In genomic region chr1:221739677-221740025, GRCh38 we compare ENCODE assay signal across 15 cellular contexts. TPM values are rescaled to one million over a fixed set of nuclear protein-coding genes. Genes with fewer than 3 reads are reported as not detected.
DNase-seq lines count a peak whose midpoint lies in the region; TF ChIP-seq lines count a peak whose summit lies in the region.
"Had no signal": no experiment of that assay in that cellular context is flagged by ENCODE, and none has a peak within 500 bp of the region (broad histone marks: within the 10 kb centered on the region; RNA-seq: fewer than 3 reads in every experiment).

No MANE protein-coding gene starts in this region.

- dilution Hi-C loops in mammary epithelial cell (cut with HindIII; ENCODE audit: low sequenced_read_pairs) = no loop called here

- peak overlapping the region; percentile 60 for H3K4me3 Mint-ChIP-seq in neural progenitor cell

- H3F3A ChIP-seq in neural progenitor cell (ENCODE audit: low read depth) = peaks cover 25% of the 10 kb centered on the region

- H3K36me3 Mint-ChIP-seq in neural progenitor cell = peaks cover 11% of the 10 kb centered on the region

- no peak overlapping the region for H3K27ac Mint-ChIP-seq in neural progenitor cell

- peaks cover 3% of the 10 kb centered on the region for H3K9me3 Mint-ChIP-seq in neural progenitor cell
- H3K9me3 Mint-ChIP-seq: naive B cell had no signal

- no peaks in the 10 kb centered on the region for H3K27me3 ChIP-seq in BLaER1 treated with 17β-estradiol and CSF1 and Interleukin-3, amounts not matched to agents 10 nM and 100 nM
- H3K27me3 ChIP-seq in HUES6 (ENCODE audit: control insufficient read depth, insufficient read depth, low read length) (peaks cover 10% of the 10 kb centered on the region; the same call in 1 of the 2 replicates), mammary epithelial cell (ENCODE audit: insufficient read depth, low read length) (no peaks in the 10 kb centered on the region), neural progenitor cell (peaks cover 27% of the 10 kb centered on the region)
- H3K27me3 ChIP-seq: thyroid gland had no signal

- DNase-seq in mammary epithelial cell (no peak), neural progenitor cell (ENCODE audit: low spot score) (no peak), NCI-H1694 (lab: John Stamatoyannopoulos, UW) (no peak), AML-193 (lab: John Stamatoyannopoulos, UW) (no peak), nucleus accumbens (lab: John Stamatoyannopoulos, UW) (no peak), NCI-H2081 (lab: John Stamatoyannopoulos, UW) (no peak)
- DNase-seq: activated CD4-positive, alpha-beta T cell treated with anti-CD3 and anti-CD28 coated beads, Interleukin-2, amount 50 U/mL, for 4 hours; islet precursor cell; naive B cell; NCI-H1048; T-helper 2 cell; thyroid gland had no signal

- BruUV-seq in mammary epithelial cell (replicated peaks; lab: Mats Ljungman, UMichigan) = no TSS peak

- H3K27me3 Mint-ChIP-seq in neural progenitor cell (ENCODE audit: insufficient read depth, low read depth) = peaks cover 3% of the 10 kb centered on the region
- H3K27me3 Mint-ChIP-seq: naive B cell had no signal

- in situ Hi-C loops in mammary epithelial cell (cut with MboI; ENCODE audit: low sequenced_read_pairs in 2 of 2) = loop anchor here (5.0 to 25.0 kb wide), 6 partner anchors 103 to 718 kb away; no protein-coding TSS in a partner anchor

- H3K9me3 ChIP-seq in BLaER1 treated with 17β-estradiol and CSF1 and Interleukin-3, amounts not matched to agents 10 nM and 100 nM (replicated peaks in 1 of 11) = peaks cover 0 to 26% (median 7%) of the 10 kb centered on the region in 11 experiments; a peak in 9 of 22 replicates
- H3K9me3 ChIP-seq in HUES6 (ENCODE audit: control insufficient read depth, insufficient read depth, low read depth, low read length) (no peaks in the 10 kb centered on the region), mammary epithelial cell (replicated peaks; ENCODE audit: insufficient read depth, low read length) (no peaks in the 10 kb centered on the region), neural progenitor cell (ENCODE audit: low read depth) (no peaks in the 10 kb centered on the region)
- H3K9me3 ChIP-seq: thyroid gland had no signal

- peak overlapping the region; percentile 88 to 97 (median 94); a peak in 19 of 22 replicates for H3K4me2 ChIP-seq in BLaER1 treated with 17β-estradiol and CSF1 and Interleukin-3, amounts not matched to agents 10 nM and 100 nM
- peak overlapping the region; percentile 73 for H3K4me2 ChIP-seq in mammary epithelial cell (ENCODE audit: insufficient read depth, low read depth, low read length)
- no peak overlapping the region for H3K4me2 ChIP-seq in neural progenitor cell

- no peak overlapping the region for H3K27ac ChIP-seq in BLaER1 treated with 17β-estradiol and CSF1 and Interleukin-3, amounts not matched to agents 10 nM and 100 nM
- no peak overlapping the region for H3K27ac ChIP-seq in HUES6 (ENCODE audit: low read depth, low read length)
- peak overlapping the region; percentile 96 for H3K27ac ChIP-seq in mammary epithelial cell (ENCODE audit: insufficient read depth, low read depth, low read length)
- H3K27ac ChIP-seq in neural progenitor cell = no peak overlapping the region
- H3K27ac ChIP-seq: coronary artery, thyroid gland had no signal

- TF ChIP-seq CTCF in mammary epithelial cell (conservative IDR thresholded peaks at IDR 0.05 in 1 of 2, IDR thresholded peaks at IDR 0.05 in 1 of 2; ENCODE audit: extremely low read depth in 1 of 2, insufficient read depth in 1 of 2, low read depth in 1 of 2, low read length in 2 of 2) (no peak), neural progenitor cell (IDR thresholded peaks at IDR 0.05) (no peak)

- peaks cover 0 to 71% (median 24%) of the 10 kb centered on the region in 11 experiments; a peak in 13 of 22 replicates for H4K20me1 ChIP-seq in BLaER1 treated with 17β-estradiol and CSF1 and Interleukin-3, amounts not matched to agents 10 nM and 100 nM
- H4K20me1 ChIP-seq in mammary epithelial cell (ENCODE audit: insufficient read depth, low read length) (no peaks in the 10 kb centered on the region), neural progenitor cell (ENCODE audit: low read depth) (no peaks in the 10 kb centered on the region)

- peak overlapping the region in 3 of 11 experiments; percentile 84 to 89 (median 87); a peak in 4 of 22 replicates for H3K9ac ChIP-seq in BLaER1 treated with 17β-estradiol and CSF1 and Interleukin-3, amounts not matched to agents 10 nM and 100 nM
- no peak overlapping the region for H3K9ac ChIP-seq in HUES6 (ENCODE audit: low read length)
- peak overlapping the region; percentile 99 for H3K9ac ChIP-seq in mammary epithelial cell (ENCODE audit: insufficient read depth, low read length)
- no peak overlapping the region for H3K9ac ChIP-seq in neural progenitor cell

- 100% methylated on average over 6 of the region's 6 CpGs for WGBS in mammary epithelial cell (ENCODE audit: low coverage, missing lambda C conversion rate)

- H3K4me3 ChIP-seq in BLaER1 treated with 17β-estradiol and CSF1 and Interleukin-3, amounts not matched to agents 10 nM and 100 nM = peak overlapping the region in 7 of 10 experiments; percentile 72 to 86 (median 81); a peak in 12 of 20 replicates
- H3K4me3 ChIP-seq in HUES6 (ENCODE audit: low read depth, low read length) = peak overlapping the region; percentile 80; the same call in 1 of the 2 replicates
- peak overlapping the region; percentile 63 to 85 (median 80) for H3K4me3 ChIP-seq in mammary epithelial cell (replicated peaks in 1 of 3; ENCODE audit: insufficient read depth in 1 of 3, low read depth in 2 of 3, low read length in 3 of 3)
- no peak overlapping the region for H3K4me3 ChIP-seq in neural progenitor cell

- H3K36me3 ChIP-seq in BLaER1 treated with 17β-estradiol and CSF1 and Interleukin-3, amounts not matched to agents 10 nM and 100 nM = peaks cover 35 to 48% (median 41%) of the 10 kb centered on the region in 11 experiments
- H3K36me3 ChIP-seq in HUES6 (ENCODE audit: control insufficient read depth, insufficient read depth, low read length) (peaks cover 35% of the 10 kb centered on the region), mammary epithelial cell (ENCODE audit: insufficient read depth, low read length) (peaks cover 23% of the 10 kb centered on the region), neural progenitor cell (no peaks in the 10 kb centered on the region)
- H3K36me3 ChIP-seq: thyroid gland had no signal

- peaks cover 77% of the 10 kb centered on the region for H3K79me2 ChIP-seq in mammary epithelial cell (ENCODE audit: insufficient read depth, low read length)
- no peaks in the 10 kb centered on the region for H3K79me2 ChIP-seq in neural progenitor cell (ENCODE audit: low read depth)

- H3K4me1 Mint-ChIP-seq in neural progenitor cell = peaks cover 10% of the 10 kb centered on the region

- H2AFZ ChIP-seq in mammary epithelial cell (ENCODE audit: low read depth, low read length) (no peak overlapping the region), neural progenitor cell (replicated peaks) (no peak overlapping the region)

- H3K4me1 ChIP-seq in BLaER1 treated with 17β-estradiol and CSF1 and Interleukin-3, amounts not matched to agents 10 nM and 100 nM = peaks cover 25 to 69% (median 34%) of the 10 kb centered on the region in 10 experiments
- peaks cover 31% of the 10 kb centered on the region for H3K4me1 ChIP-seq in HUES6 (ENCODE audit: control insufficient read depth, insufficient read depth, low read length)
- peaks cover 49% of the 10 kb centered on the region for H3K4me1 ChIP-seq in mammary epithelial cell (ENCODE audit: insufficient read depth, low read length)
- H3K4me1 ChIP-seq in neural progenitor cell = peaks cover 5% of the 10 kb centered on the region

- intact Hi-C loops in mammary epithelial cell (cut with micrococcal nuclease) = loop anchor here (5.0 to 10.0 kb wide), 2 partner anchors 218 to 475 kb away; no protein-coding TSS in a partner anchor

- CTCF ChIA-PET in mammary epithelial cell (lab: Charles Lee; ENCODE audit: low non-redundant PET) = no interaction called here

RNA-seq across cellular contexts. Expression of gene DUSP10, which starts 2.2 kb away (rescaled TPM):
- total RNA-seq in mammary epithelial cell (100 to 1,000 TPM in 1 of 2 donors, 10 to 100 TPM in 1; 35.4 to 118 TPM), neural progenitor cell (ENCODE audit: low replicate concordance) (2.4 and 2.6 TPM in 2 replicates)
- polyA plus RNA-seq in mammary epithelial cell = 64.8 TPM
- 62.0 TPM for polyA minus RNA-seq in mammary epithelial cell

Comparison
In these comparisons a context has a peak if more than half of its experiments do, and no peak if none do; other contexts are left out.
1. RNA of gene DUSP10, which starts 2.2 kb away (total RNA-seq): 35.4 to 118 TPM in mammary epithelial cell; 2.4 to 2.6 TPM in neural progenitor cell; every median in the first group is over 10 times any median in the second.